Comparison of ENCODE assay signal across 21 cellular contexts in the genomic region with DNA sequence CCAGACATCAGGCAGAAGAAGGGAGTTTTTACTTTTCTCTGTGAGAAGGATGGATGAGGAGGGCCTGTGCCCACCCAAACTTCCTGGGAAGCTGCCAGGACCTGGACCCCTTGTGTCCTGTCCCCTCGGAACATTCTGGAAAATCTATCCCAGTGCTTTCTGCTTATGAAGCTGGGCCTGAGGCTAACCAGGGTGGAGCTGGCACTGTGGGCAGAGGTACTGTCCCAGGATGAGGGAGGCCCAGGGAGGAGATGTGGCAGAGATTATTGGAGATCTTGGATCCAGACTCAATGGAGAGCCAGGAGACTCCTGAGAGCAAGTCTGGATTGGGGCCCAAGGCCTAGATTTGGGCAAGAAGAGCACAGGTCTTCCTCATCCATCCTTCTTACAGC. TPM values are rescaled to one million over a fixed set of nuclear protein-coding genes. Genes with fewer than 3 reads are reported as not detected.
A peak's percentile ranks its signal among the peaks of the same experiment; 100 is the strongest.
DNase-seq lines count a peak whose midpoint lies in the region; ATAC-seq and TF ChIP-seq lines count a peak whose summit lies in the region.
"Had no signal": no experiment of that assay in that cellular context is flagged by ENCODE, and none has a peak within 500 bp of the region (broad histone marks: within the 10 kb centered on the region; RNA-seq: fewer than 3 reads in every experiment).

No MANE protein-coding gene starts in this region.

- H3K4me3 ChIP-seq in right cardiac atrium (ENCODE audit: low read length), result no peak overlapping the region
- no peak overlapping the region for H3K4me3 ChIP-seq in neuronal stem cell (ENCODE audit: low read length in 2 of 2)
- no peak overlapping the region for H3K4me3 ChIP-seq in transverse colon
- no peak overlapping the region for H3K4me3 ChIP-seq in mesendoderm (ENCODE audit: low read length)

- H3K27ac ChIP-seq in right cardiac atrium (ENCODE audit: low read length) (peak overlapping the region; percentile 26), neuronal stem cell (replicated peaks; ENCODE audit: low read length) (peak overlapping the region; percentile 93), transverse colon (peak overlapping the region; percentile 17 to 57 (median 42)), mesendoderm (ENCODE audit: low read depth, low read length) (no peak overlapping the region)
- H3K27ac ChIP-seq: 22Rv1, KMS-11 had no signal

- H2BK12ac ChIP-seq in neuronal stem cell (ENCODE audit: low read length), result peak overlapping the region; percentile 63

- no peak overlapping the region for H3K14ac ChIP-seq in neuronal stem cell (ENCODE audit: low read length)

- H3K4me2 ChIP-seq in neuronal stem cell (ENCODE audit: insufficient read depth, low read length, poor library complexity, severe bottlenecking), result no peak overlapping the region
- no peak overlapping the region for H3K4me2 ChIP-seq in mesendoderm (ENCODE audit: low read length)
- H3K4me2 ChIP-seq: KMS-11 had no signal

- no peaks in the 10 kb centered on the region for H3K79me2 ChIP-seq in mesendoderm (ENCODE audit: control insufficient read depth, insufficient read depth, low read length)

- in situ Hi-C loops in transverse colon (cut with MboI; ENCODE audit: low pct_ligation_motif_present in 1 of 4, low pct_unique_long_range_greater_than_20kb in 1 of 4, low sequenced_read_pairs in 3 of 4), result no loop called here

- no peak for TF ChIP-seq CTCF in transverse colon (IDR thresholded peaks at IDR 0.05)

- H4K8ac ChIP-seq in neuronal stem cell (ENCODE audit: low read depth, low read length) (no peak overlapping the region), mesendoderm (ENCODE audit: low read depth, low read length) (no peak overlapping the region)

- H3K4me1 ChIP-seq in right cardiac atrium (ENCODE audit: control insufficient read depth, insufficient read depth, low read length) (peaks cover 18% of the 10 kb centered on the region), neuronal stem cell (ENCODE audit: control insufficient read depth in 2 of 2, insufficient read depth in 1 of 2, low read depth in 1 of 2, low read length in 2 of 2) (peaks cover 36 to 46% of the 10 kb centered on the region in 2 donors), transverse colon (peaks cover 0 to 23% (median 11%) of the 10 kb centered on the region in 4 donors), mesendoderm (ENCODE audit: control insufficient read depth, low read depth, low read length) (no peaks in the 10 kb centered on the region)
- H3K4me1 ChIP-seq: upper lobe of left lung had no signal

- peak; percentile 17 for DNase-seq in activated effector memory CD4-positive, alpha-beta T cell treated with anti-CD3 and anti-CD28 coated beads, Interleukin-2, amount 50 U/mL, for 16 hours
- no peak for DNase-seq in activated effector memory CD4-positive, alpha-beta T cell treated with Interleukin-2 at 50 U/mL for 16 hours
- no peak for DNase-seq in right cardiac atrium
- DNase-seq in neuronal stem cell (ENCODE audit: low spot score), result no peak
- no peak for DNase-seq in transverse colon
- DNase-seq in activated T-cell treated with anti-CD3 and anti-CD28 coated beads for 4 hours, result no peak
- no peak for DNase-seq in mesendoderm
- no peak for DNase-seq in NCI-H2081 treated with DMSO at 0.1 percent for 48 hours (lab: John Stamatoyannopoulos, UW)
- DNase-seq: activated CD4-positive, alpha-beta T cell treated with anti-CD3 and anti-CD28 coated beads for 48 hours; erythroblast; NCI-H187 treated with DMSO at 0.1 percent for 48 hours; OCI-M1; SHP77 treated with DMSO at 0.1 percent for 48 hours; small intestine; stimulated activated naive CD4-positive, alpha-beta T cell treated with Interleukin-2 at 50 U/mL for 16 hours; T-helper 1 cell; upper lobe of left lung had no signal

- H3K4ac ChIP-seq in neuronal stem cell (ENCODE audit: low read length) (no peak overlapping the region), mesendoderm (ENCODE audit: low read depth, low read length) (no peak overlapping the region)

- H3K79me1 ChIP-seq in neuronal stem cell (ENCODE audit: low read depth, low read length), result peaks cover 5% of the 10 kb centered on the region
- peaks cover 3% of the 10 kb centered on the region for H3K79me1 ChIP-seq in mesendoderm (ENCODE audit: low read length)

- no peak overlapping the region for H3K56ac ChIP-seq in mesendoderm (ENCODE audit: low read length)

- no peak overlapping the region for H2AFZ ChIP-seq in neuronal stem cell (ENCODE audit: low read length)

- no peak overlapping the region for H3K23ac ChIP-seq in neuronal stem cell (ENCODE audit: low read depth, low read length, poor library complexity)
- no peak overlapping the region for H3K23ac ChIP-seq in mesendoderm (ENCODE audit: low read length)

- H3K18ac ChIP-seq in neuronal stem cell (ENCODE audit: low read length) (peak overlapping the region; percentile 76), mesendoderm (ENCODE audit: low read length) (no peak overlapping the region)

- H2BK120ac ChIP-seq in neuronal stem cell (ENCODE audit: low read depth, low read length), result no peak overlapping the region
- no peak overlapping the region for H2BK120ac ChIP-seq in mesendoderm (ENCODE audit: low read depth, low read length)

- no peaks in the 10 kb centered on the region for H3K9me3 ChIP-seq in right cardiac atrium (ENCODE audit: control insufficient read depth, low read length)
- peaks cover 0 to 29% of the 10 kb centered on the region in 2 donors for H3K9me3 ChIP-seq in neuronal stem cell (replicated peaks in 1 of 2; ENCODE audit: control insufficient read depth in 2 of 2, insufficient read depth in 1 of 2, low read depth in 1 of 2, low read length in 2 of 2)
- no peaks in the 10 kb centered on the region for H3K9me3 ChIP-seq in transverse colon
- H3K9me3 ChIP-seq: upper lobe of left lung had no signal

- peak overlapping the region; percentile 19 for H4K91ac ChIP-seq in neuronal stem cell (ENCODE audit: low read depth, low read length, poor library complexity)

- H2BK5ac ChIP-seq in neuronal stem cell (ENCODE audit: low read length) (no peak overlapping the region), mesendoderm (ENCODE audit: low read length) (no peak overlapping the region)

- no peak for TF ChIP-seq EP300 in transverse colon (IDR thresholded peaks at IDR 0.05; ENCODE audit: low read depth)

- TF ChIP-seq POLR2A in transverse colon (IDR thresholded peaks at IDR 0.05), result no peak

- H3K36me3 ChIP-seq in neuronal stem cell (replicated peaks in 1 of 2; ENCODE audit: control insufficient read depth in 2 of 2, insufficient read depth in 2 of 2, low read length in 2 of 2) (peaks cover 0 to 81% of the 10 kb centered on the region in 2 donors), transverse colon (no peaks in the 10 kb centered on the region), mesendoderm (ENCODE audit: control insufficient read depth, insufficient read depth, low read length) (no peaks in the 10 kb centered on the region)
- H3K36me3 ChIP-seq: upper lobe of left lung had no signal

- H2BK15ac ChIP-seq in neuronal stem cell (ENCODE audit: low read length), result peak overlapping the region; percentile 11
- no peak overlapping the region for H2BK15ac ChIP-seq in mesendoderm (replicated peaks; ENCODE audit: low read depth)

- ATAC-seq in right cardiac atrium, result no peak

- no peak overlapping the region for H4K5ac ChIP-seq in mesendoderm (ENCODE audit: low read length)

- intact Hi-C loops in right cardiac atrium (cut with DNase I), result no loop called here
- intact Hi-C loops in transverse colon (cut with DNase I; ENCODE audit: low total_unique reads), result no loop called here

- H3K27me3 ChIP-seq in right cardiac atrium (ENCODE audit: control insufficient read depth, insufficient read depth) (no peaks in the 10 kb centered on the region), neuronal stem cell (ENCODE audit: control insufficient read depth in 3 of 3, insufficient read depth in 3 of 3, low read depth in 1 of 3, low read length in 3 of 3) (no peaks in the 10 kb centered on the region), transverse colon (no peaks in the 10 kb centered on the region), mesendoderm (ENCODE audit: insufficient read depth, low read length, poor library complexity) (no peaks in the 10 kb centered on the region)
- H3K27me3 ChIP-seq: upper lobe of left lung had no signal

- 40% methylated on average over 1 of the region's 1 CpG for WGBS in right cardiac atrium
- WGBS in neuronal stem cell (ENCODE audit: extremely low coverage in 2 of 2, insufficient read length in 2 of 2, insufficient replicate concordance in 1 of 2), 2 donors, result no CpG with 5 or more reads among the region's 1 CpG
- 62% methylated on average over 1 of the region's 1 CpG; no CpG with 5 or more reads in 1 of the 2 donors for WGBS in transverse colon (ENCODE audit: low coverage in 1 of 2), 2 donors
- WGBS in mesendoderm (ENCODE audit: extremely low coverage, insufficient coverage, low lambda C conversion rate), result no CpG with 5 or more reads among the region's 1 CpG

- no peak overlapping the region for H3K9ac ChIP-seq in neuronal stem cell (ENCODE audit: low read depth, low read length, poor library complexity)
- H3K9ac ChIP-seq in mesendoderm (ENCODE audit: low read length), result no peak overlapping the region
- H3K9ac ChIP-seq: KMS-11 had no signal

- H2AK5ac ChIP-seq in neuronal stem cell (ENCODE audit: low read depth, low read length), result peak overlapping the region; percentile 28
- no peak overlapping the region for H2AK5ac ChIP-seq in mesendoderm (ENCODE audit: low read length)

RNA-seq across cellular contexts. Expression of a gene that starts 44.4 kb away (rescaled TPM):
- total RNA-seq in right cardiac atrium, result 1 to 10 TPM; 1.1 to 9.7 (median 5.4) TPM
- 6.9 TPM for polyA plus RNA-seq in right cardiac atrium
- polyA plus RNA-seq in neuronal stem cell (2013, experiment 1 of 2), result 19.8 TPM
- 19.2 TPM for polyA plus RNA-seq in neuronal stem cell (2013, experiment 2 of 2)
- under 1 TPM in 1 of 4 donors, not detected in 3; 0.14 TPM for total RNA-seq in transverse colon
- 23.3 TPM for polyA plus RNA-seq in mesendoderm (2013, experiment 1 of 2)
- 23.3 TPM for polyA plus RNA-seq in mesendoderm (2013, experiment 2 of 2)
- total RNA-seq: mononuclear cell, osteoblast had no signal
